8 cellular contexts compared by ENCODE assay signal in genomic region chr19:45440873-45441654, GRCh38. TPM values are rescaled to one million over a fixed set of nuclear protein-coding genes. Genes with fewer than 3 reads are reported as not detected.
DNase-seq lines count a peak whose midpoint lies in the region; ATAC-seq and TF ChIP-seq lines count a peak whose summit lies in the region.

No MANE protein-coding gene starts in this region.

- POLR2A ChIA-PET in T-cell (lab: Charles Lee) = interaction anchor here (0.5 to 1.6 kb wide), 4 partner anchors 15 to 33 kb away, joined by 3 to 9 read pairs (median 4); partner anchors contain the start of gene FOSB (in 1 of the 2)

- H3K27ac Mint-ChIP-seq in activated T-cell treated with anti-CD3 and anti-CD28 coated beads, Interleukin-2, amount 50 U/mL, for 24 hours = peak overlapping the region; percentile 66
- H3K27ac Mint-ChIP-seq in T-cell = peak overlapping the region; percentile 72 to 79

- no peaks in the 10 kb centered on the region for H3K36me3 Mint-ChIP-seq in activated T-cell treated with anti-CD3 and anti-CD28 coated beads, Interleukin-2, amount 50 U/mL, for 24 hours (ENCODE audit: low read depth)
- H3K36me3 Mint-ChIP-seq in T-cell = no peaks in the 10 kb centered on the region

- no peak for DNase-seq in activated T-cell treated with anti-CD3 and anti-CD28 coated beads, Interleukin-2, amount 50 U/mL, for 24 hours
- no peak for DNase-seq in activated T-cell treated with anti-CD3 and anti-CD28 coated beads, Interleukin-2, amount 50 U/mL, for 48 hours
- DNase-seq in T-cell = no peak
- DNase-seq in fibroblast of pulmonary artery (ENCODE audit: low read depth) = peak; percentile 57
- DNase-seq in COR-L47 (lab: John Stamatoyannopoulos, UW) = no peak
- DNase-seq in GDM1 (lab: John Stamatoyannopoulos, UW) = no peak

- peak overlapping the region; percentile 96 for H3K27ac ChIP-seq in temporal lobe (ENCODE audit: low read depth, low read length)

- H3K4me3 Mint-ChIP-seq in activated T-cell treated with anti-CD3 and anti-CD28 coated beads, Interleukin-2, amount 50 U/mL, for 24 hours = peak overlapping the region; percentile 50
- peak overlapping the region; percentile 64 to 77 (median 75) for H3K4me3 Mint-ChIP-seq in T-cell

- no peak overlapping the region for H3K4me3 ChIP-seq in fibroblast of pulmonary artery (replicated peaks; ENCODE audit: low read depth, low read length)

- no peak for TF ChIP-seq CTCF in fibroblast of pulmonary artery (IDR thresholded peaks at IDR 0.05; ENCODE audit: low read length, missing control alignments)

- peaks cover 41% of the 10 kb centered on the region for H3K4me1 Mint-ChIP-seq in activated T-cell treated with anti-CD3 and anti-CD28 coated beads, Interleukin-2, amount 50 U/mL, for 24 hours (ENCODE audit: low read depth)
- H3K4me1 Mint-ChIP-seq in T-cell = peaks cover 37 to 49% (median 44%) of the 10 kb centered on the region in 3 donors

- no peak for ATAC-seq in T-cell (replicated peaks in 1 of 4)
- ATAC-seq in HG02623 (IDR thresholded peaks at IDR 0.05; ENCODE audit: unreplicated experiment) = no peak

- CTCF ChIA-PET in T-cell (lab: Charles Lee) = interaction anchor here (0.7 to 3.5 kb wide), 3 partner anchors 37 to 44 kb away, joined by 4 to 135 read pairs (median 5); no protein-coding TSS in a partner anchor

- no peaks in the 10 kb centered on the region for H3K27me3 Mint-ChIP-seq in activated T-cell treated with anti-CD3 and anti-CD28 coated beads, Interleukin-2, amount 50 U/mL, for 24 hours
- H3K27me3 Mint-ChIP-seq in T-cell = no peaks in the 10 kb centered on the region

- H3K9me3 Mint-ChIP-seq in activated T-cell treated with anti-CD3 and anti-CD28 coated beads, Interleukin-2, amount 50 U/mL, for 24 hours = no peaks in the 10 kb centered on the region
- no peaks in the 10 kb centered on the region for H3K9me3 Mint-ChIP-seq in T-cell

RNA-seq across cellular contexts. Expression of gene ERCC1, which starts 17.3 kb away (rescaled TPM):
- 10 to 100 TPM; 41.7 to 55.4 (median 51.6) TPM for total RNA-seq in T-cell
- total RNA-seq in temporal lobe = 43.8 TPM

RNA-seq across cellular contexts. Expression of gene FOSB, which starts 26.7 kb away (rescaled TPM):
- total RNA-seq in T-cell (1,000 to 10,000 TPM in 1 of 5 donors, 100 to 1,000 TPM in 1, 10 to 100 TPM in 1, 1 to 10 TPM in 2; 6.7 to 1,173 (median 10.4) TPM), temporal lobe (0.49 TPM)

RNA-seq across cellular contexts. Expression of gene POLR1G, which starts 34.6 kb away (rescaled TPM):
- 1 to 10 TPM in 3 of 5 donors, under 1 TPM in 2; 0.82 to 6.2 (median 5.0) TPM for total RNA-seq in T-cell
- 4.2 TPM for total RNA-seq in temporal lobe

RNA-seq across cellular contexts. Expression of gene PPP1R13L, which starts 36.2 kb away (rescaled TPM):
- total RNA-seq in T-cell = 10 to 100 TPM in 4 of 5 donors, 1 to 10 TPM in 1; 7.9 to 15.7 (median 12.5) TPM
- total RNA-seq in temporal lobe = 0.49 TPM

RNA-seq across cellular contexts. Expression of gene RTN2, which starts 55.8 kb away (rescaled TPM):
- 1 to 10 TPM; 1.7 to 2.5 (median 2.2) TPM for total RNA-seq in T-cell
- total RNA-seq in temporal lobe = 58.8 TPM
